25 cellular contexts compared by ENCODE assay signal in the genomic region with DNA sequence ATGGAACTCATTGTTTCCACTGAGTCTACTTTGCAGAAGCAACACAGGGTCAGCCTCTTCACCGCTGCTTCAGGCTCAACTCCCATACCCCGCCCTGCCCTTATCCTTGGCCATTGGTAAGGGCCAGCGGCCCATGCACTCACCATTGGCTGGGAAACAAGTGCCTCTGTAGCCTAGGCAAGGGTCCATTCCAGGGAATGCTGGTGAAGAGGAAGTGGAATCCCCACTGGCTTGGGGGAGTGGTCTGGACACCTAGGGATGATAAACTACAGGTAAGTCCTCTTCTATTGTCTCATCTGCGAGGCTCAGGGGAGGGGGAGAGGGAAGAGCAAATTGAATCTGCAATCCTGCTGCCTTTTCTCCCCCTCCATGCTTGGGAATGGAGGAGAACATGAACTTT.
"Had no signal": no experiment of that assay in that cellular context is flagged by ENCODE, and none has a peak within 500 bp of the region (broad histone marks: within the 10 kb centered on the region; RNA-seq: fewer than 3 reads in every experiment).

No MANE protein-coding gene starts in this region.

- H3K9me3 ChIP-seq: heart left ventricle, lower lobe of right lung, mucosa of descending colon, ovary, tibial nerve, upper lobe of left lung had no signal

- H3K27me3 Mint-ChIP-seq: naive thymus-derived CD4-positive, alpha-beta T cell; natural killer cell treated with Interleukin-12 subunit alpha and Interleukin-12 subunit beta and Interleukin-15 and Interleukin-18, amount 100 ng/mL, for 72 hours; progenitor cell of endocrine pancreas; stimulated activated memory B cell treated with anti-CD40 and anti-IgM and Interleukin-4, amounts not matched to agents 10 μg/mL and 1 μg/mL and 100 μg/mL, for 72 hours; stimulated activated naive CD8-positive, alpha-beta T cell treated with anti-CD3 and anti-CD28 coated beads, Interleukin-15, amount 100 ng/mL, for 72 hours had no signal

- H3K4me1 Mint-ChIP-seq: mesothelial cell of epicardium; stimulated activated memory B cell treated with anti-CD40 and anti-IgM and Interleukin-4, amounts not matched to agents 10 μg/mL and 1 μg/mL and 100 μg/mL, for 72 hours; stimulated activated naive CD8-positive, alpha-beta T cell treated with anti-CD3 and anti-CD28 coated beads, Interleukin-15, amount 100 ng/mL, for 72 hours had no signal

- ATAC-seq: heart left ventricle; lower lobe of right lung; mucosa of descending colon; naive thymus-derived CD4-positive, alpha-beta T cell; natural killer cell treated with Interleukin-12 subunit alpha and Interleukin-12 subunit beta and Interleukin-15 and Interleukin-18, amount 100 ng/mL, for 72 hours; stimulated activated memory B cell treated with anti-CD40 and anti-IgM and Interleukin-4, amounts not matched to agents 10 μg/mL and 1 μg/mL and 100 μg/mL, for 72 hours; stimulated activated naive CD8-positive, alpha-beta T cell treated with anti-CD3 and anti-CD28 coated beads, Interleukin-15, amount 100 ng/mL, for 72 hours had no signal

- H3K4me3 ChIP-seq: heart left ventricle, lower lobe of right lung, mucosa of descending colon, ovary, smooth muscle cell, tibial nerve, upper lobe of left lung had no signal

- H3K36me3 ChIP-seq: heart left ventricle, lower lobe of right lung, ovary, tibial nerve, upper lobe of left lung had no signal

- H3K27ac ChIP-seq: heart left ventricle, lower lobe of right lung, ovary, tibial nerve, upper lobe of left lung had no signal

- H3K27me3 ChIP-seq: heart left ventricle, ovary, tibial nerve, upper lobe of left lung had no signal

- H3K4me1 ChIP-seq: heart left ventricle, lower lobe of right lung, tibial nerve had no signal

- H3K36me3 Mint-ChIP-seq: mesothelial cell of epicardium had no signal

- H3K4me2 ChIP-seq: smooth muscle cell had no signal

- H3K27ac Mint-ChIP-seq: mesothelial cell of epicardium; naive thymus-derived CD4-positive, alpha-beta T cell; natural killer cell treated with Interleukin-12 subunit alpha and Interleukin-12 subunit beta and Interleukin-15 and Interleukin-18, amount 100 ng/mL, for 72 hours; progenitor cell of endocrine pancreas; stimulated activated memory B cell treated with anti-CD40 and anti-IgM and Interleukin-4, amounts not matched to agents 10 μg/mL and 1 μg/mL and 100 μg/mL, for 72 hours; stimulated activated naive CD8-positive, alpha-beta T cell treated with anti-CD3 and anti-CD28 coated beads, Interleukin-15, amount 100 ng/mL, for 72 hours had no signal

- DNase-seq: glutamatergic neuron; heart left ventricle; hypothalamus; lower lobe of right lung; mammary epithelial cell; mesenchymal stem cell; mucosa of descending colon; naive thymus-derived CD4-positive, alpha-beta T cell; ovary; retina; right cardiac atrium; stimulated activated CD4-positive, alpha-beta T cell treated with anti-CD3 and anti-CD28 coated beads, Interleukin-1b, Interleukin-23, amount 100 ng/mL, for 48 hours; stimulated activated CD4-positive, alpha-beta T cell treated with anti-CD3 and anti-CD28 coated beads, Interleukin-2, amount 100 ng/mL, for 48 hours; stimulated activated CD4-positive, alpha-beta T cell treated with anti-CD3 and anti-CD28 coated beads, Interleukin-4, amount 100 ng/mL, for 4 hours; stimulated activated CD8-positive, alpha-beta memory T cell treated with anti-CD3 and anti-CD28 coated beads, Interleukin-4, amount 100 ng/mL, for 48 hours; stimulated activated naive CD4-positive, alpha-beta T cell treated with Interleukin-2 at 50 U/mL for 16 hours; stimulated activated naive CD8-positive, alpha-beta T cell treated with anti-CD3 and anti-CD28 coated beads, Interleukin-15, amount 100 ng/mL, for 72 hours; substantia nigra; upper lobe of left lung had no signal

- H3K4me3 Mint-ChIP-seq: mesothelial cell of epicardium; naive thymus-derived CD4-positive, alpha-beta T cell; natural killer cell treated with Interleukin-12 subunit alpha and Interleukin-12 subunit beta and Interleukin-15 and Interleukin-18, amount 100 ng/mL, for 72 hours; stimulated activated memory B cell treated with anti-CD40 and anti-IgM and Interleukin-4, amounts not matched to agents 10 μg/mL and 1 μg/mL and 100 μg/mL, for 72 hours; stimulated activated naive CD8-positive, alpha-beta T cell treated with anti-CD3 and anti-CD28 coated beads, Interleukin-15, amount 100 ng/mL, for 72 hours had no signal
